ENCODE assay signal across 6 cellular contexts in genomic region chr1:120277428-120278271, GRCh38.
DNase-seq lines count a peak whose midpoint lies in the region; ATAC-seq and TF ChIP-seq lines count a peak whose summit lies in the region.
"Not testable (repeated sequence)": the region's sequence is repeated elsewhere in the genome, so short reads cannot be mapped to it uniquely, and the experiment has no call there.

No MANE protein-coding gene starts in this region.

- POLR2A ChIA-PET in WTC11 (lab: Charles Lee): not testable (repeated sequence)

- CTCF ChIA-PET in WTC11 (lab: Charles Lee): not testable (repeated sequence)

- in situ Hi-C loops in gastrocnemius medialis (cut with MboI; ENCODE audit: low sequenced_read_pairs in 4 of 4): not testable (repeated sequence)

- H3K27me3 Mint-ChIP-seq in WTC11 (ENCODE audit: low read depth): not testable (repeated sequence)

- intact Hi-C loops in Right ventricle myocardium superior (cut with DNase I); left cardiac atrium (cut with DNase I); gastrocnemius medialis (cut with DNase I; ENCODE audit: low total_unique reads): not testable (repeated sequence)

- H3K4me1 Mint-ChIP-seq in WTC11: not testable (repeated sequence)

- not testable (repeated sequence) for H3K9me3 Mint-ChIP-seq in WTC11

- not testable (repeated sequence) for H3K27ac ChIP-seq in gastrocnemius medialis

- not testable (repeated sequence) for H3K4me3 Mint-ChIP-seq in WTC11

- H3K27me3 ChIP-seq in gastrocnemius medialis: not testable (repeated sequence)

- not testable (repeated sequence) for H3K36me3 ChIP-seq in gastrocnemius medialis

- TF ChIP-seq POLR2A in gastrocnemius medialis (IDR thresholded peaks at IDR 0.05): not testable (repeated sequence)

- not testable (repeated sequence) for H3K9me3 ChIP-seq in gastrocnemius medialis

- H3K4me3 ChIP-seq in gastrocnemius medialis: not testable (repeated sequence)

- not testable (repeated sequence) for DNase-seq in WTC11 (ENCODE audit: low spot score); Right ventricle myocardium superior; left cardiac atrium; left lobe of liver (ENCODE audit: low spot score); omental fat pad (ENCODE audit: low spot score); gastrocnemius medialis

- H3K4me1 ChIP-seq in gastrocnemius medialis: not testable (repeated sequence)

- not testable (repeated sequence) for H3K36me3 Mint-ChIP-seq in WTC11

- not testable (repeated sequence) for TF ChIP-seq CTCF in WTC11 (IDR thresholded peaks at IDR 0.05); omental fat pad (IDR thresholded peaks at IDR 0.05); gastrocnemius medialis (IDR thresholded peaks at IDR 0.05 in 4 of 5, conservative IDR thresholded peaks at IDR 0.05 in 1 of 5)

- not testable (repeated sequence) for H3K27ac Mint-ChIP-seq in WTC11

- peak; percentile 71 for ATAC-seq in WTC11
- ATAC-seq in Right ventricle myocardium superior (ENCODE audit: poor library complexity): peak; percentile 88
- peak; percentile 84 to 90 for ATAC-seq in left cardiac atrium
- ATAC-seq in left lobe of liver: peak; percentile 35
- peak; percentile 45 for ATAC-seq in omental fat pad (ENCODE audit: low FRiP score)
- ATAC-seq in gastrocnemius medialis: peak; percentile 61 to 73

Comparison
In these comparisons a context has a peak if more than half of its experiments do, and no peak if none do; other contexts are left out.
1. ATAC-seq: peak in every context shown above with its lines; median percentile 88 in Right ventricle myocardium superior; 87 in left cardiac atrium; 71 in WTC11; 67 in gastrocnemius medialis; 45 in omental fat pad; 35 in left lobe of liver.